Comparison of ENCODE assay signal across 18 cellular contexts in the genomic region with DNA sequence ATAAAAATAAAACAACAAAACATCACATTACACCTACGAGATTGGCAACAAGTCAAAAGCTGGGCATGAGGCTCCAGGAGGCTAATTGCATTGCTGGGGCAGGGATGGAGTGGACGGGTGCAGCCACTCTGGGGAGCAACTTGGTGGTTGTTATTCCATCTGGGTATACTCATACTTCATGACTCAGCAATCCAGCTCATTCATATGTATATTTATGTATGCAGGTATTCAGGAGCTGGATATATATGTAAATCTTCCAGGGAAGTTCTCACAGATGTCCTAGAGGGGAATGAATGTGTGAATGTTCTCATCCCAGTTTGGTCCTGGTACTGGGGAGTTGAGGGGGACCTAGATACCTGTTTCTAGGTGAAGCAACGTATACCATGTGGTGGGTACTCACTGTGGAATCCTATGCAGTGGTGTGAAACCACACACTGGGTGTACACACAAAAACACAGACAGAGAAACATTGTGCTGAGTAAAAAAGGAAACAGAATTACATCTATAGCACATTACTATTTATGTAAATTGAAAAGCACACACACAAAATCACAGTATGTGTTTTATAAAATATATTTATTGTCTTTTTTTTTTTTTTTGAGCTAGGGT.
A peak's percentile ranks its signal among the peaks of the same experiment; 100 is the strongest.
DNase-seq lines count a peak whose midpoint lies in the region; ATAC-seq, FAIRE-seq and TF ChIP-seq lines count a peak whose summit lies in the region.
"Had no signal": no experiment of that assay in that cellular context is flagged by ENCODE, and none has a peak within 500 bp of the region (broad histone marks: within the 10 kb centered on the region; RNA-seq: fewer than 3 reads in every experiment).

No MANE protein-coding gene starts in this region.

- peaks cover 22% of the 10 kb centered on the region for H3K4me1 Mint-ChIP-seq in activated T-cell treated with anti-CD3 and anti-CD28 coated beads, Interleukin-2, amount 50 U/mL, for 4 hours (ENCODE audit: low read depth)

- no peaks in the 10 kb centered on the region for H3K36me3 ChIP-seq in osteoblast (ENCODE audit: insufficient read depth, low read length)
- H3K36me3 ChIP-seq: tibial artery had no signal

- no peak for TF ChIP-seq CTCF in epithelial cell of esophagus (IDR thresholded peaks at IDR 0.05; ENCODE audit: insufficient read depth, low read depth, low read length, missing control alignments)
- no peak for TF ChIP-seq CTCF in osteoblast (IDR thresholded peaks at IDR 0.05; ENCODE audit: extremely low read depth, low read depth, low read length)

- H3K27me3 Mint-ChIP-seq in activated T-cell treated with anti-CD3 and anti-CD28 coated beads, Interleukin-2, amount 50 U/mL, for 4 hours (ENCODE audit: low read depth) = no peaks in the 10 kb centered on the region
- H3K27me3 Mint-ChIP-seq: activated naive CD8-positive, alpha-beta T cell had no signal

- no peaks in the 10 kb centered on the region for H4K20me1 ChIP-seq in osteoblast (ENCODE audit: insufficient read depth, low read length)

- H3K4me2 ChIP-seq in osteoblast (ENCODE audit: insufficient read depth, low read length) = no peak overlapping the region

- no peaks in the 10 kb centered on the region for H3K9me3 Mint-ChIP-seq in activated T-cell treated with anti-CD3 and anti-CD28 coated beads, Interleukin-2, amount 50 U/mL, for 4 hours

- ATAC-seq in activated T-cell treated with anti-CD3 and anti-CD28 coated beads, Interleukin-2, amount 50 U/mL, for 4 hours = no peak
- ATAC-seq: mucosa of descending colon had no signal

- no peaks in the 10 kb centered on the region for H3K9me3 ChIP-seq in osteoblast (ENCODE audit: low read depth, low read length)
- H3K9me3 ChIP-seq: mucosa of descending colon, tibial artery had no signal

- peak; percentile 22 for DNase-seq in NK-92 treated with Interleukin-12 subunit alpha and Interleukin-12 subunit beta, amount 100 ng/mL, for 24 hours (lab: John Stamatoyannopoulos, UW)
- DNase-seq in NK-92 (lab: John Stamatoyannopoulos, UW; ENCODE audit: unreplicated experiment) (no peak), NCI-H69 (lab: John Stamatoyannopoulos, UW) (peak; percentile 12), epithelial cell of esophagus (ENCODE audit: low read depth) (peak; percentile 76), osteoblast (ENCODE audit: insufficient read length, low spot score, missing footprints) (peak; percentile 46), ureter (ENCODE audit: low spot score) (no peak), frontal cortex (ENCODE audit: low spot score in 2 of 2) (no peak)
- DNase-seq in activated T-cell treated with anti-CD3 and anti-CD28 coated beads, Interleukin-2, amount 50 U/mL, for 4 hours = no peak
- DNase-seq: activated CD4-positive, alpha-beta T cell treated with anti-CD3 and anti-CD28 coated beads for 4 hours; Karpas-422; mucosa of descending colon; NCI-H1436; tibial artery had no signal

- H3K4me3 ChIP-seq in epithelial cell of esophagus (ENCODE audit: low read length) (no peak overlapping the region), osteoblast (ENCODE audit: insufficient read depth, low read length) (no peak overlapping the region)
- H3K4me3 ChIP-seq: mucosa of descending colon, skin epidermis, tibial artery had no signal

- no peaks in the 10 kb centered on the region for H3K79me2 ChIP-seq in osteoblast (ENCODE audit: insufficient read depth, low read length)

- H3K27ac ChIP-seq in osteoblast (ENCODE audit: low read depth, low read length) = no peak overlapping the region
- H3K27ac ChIP-seq: tibial artery had no signal

- H3K36me3 Mint-ChIP-seq in activated T-cell treated with anti-CD3 and anti-CD28 coated beads, Interleukin-2, amount 50 U/mL, for 4 hours (ENCODE audit: insufficient read depth) = no peaks in the 10 kb centered on the region
- H3K36me3 Mint-ChIP-seq: activated naive CD8-positive, alpha-beta T cell had no signal

- H3K4me1 ChIP-seq in osteoblast (ENCODE audit: insufficient read depth, low read length) = peaks cover 17% of the 10 kb centered on the region
- H3K4me1 ChIP-seq: tibial artery had no signal

- H2AFZ ChIP-seq in osteoblast (ENCODE audit: low read length) = no peak overlapping the region

- FAIRE-seq in frontal cortex (lab: Jason Lieb, UNC) = no peak
- FAIRE-seq: A204.1, G401.6, GM12892 had no signal

- no peaks in the 10 kb centered on the region for H3K27me3 ChIP-seq in osteoblast (ENCODE audit: insufficient read depth, low read length)
- H3K27me3 ChIP-seq: tibial artery had no signal

- no peak overlapping the region for H3K4me3 Mint-ChIP-seq in activated T-cell treated with anti-CD3 and anti-CD28 coated beads, Interleukin-2, amount 50 U/mL, for 4 hours
- H3K4me3 Mint-ChIP-seq: activated naive CD8-positive, alpha-beta T cell had no signal

Comparison
In these comparisons a context has a peak if more than half of its experiments do, and no peak if none do; other contexts are left out.
1. DNase-seq: peak in NK-92 treated with Interleukin-12 subunit alpha and Interleukin-12 subunit beta, amount 100 ng/mL, for 24 hours (single experiment), NCI-H69 (single experiment), epithelial cell of esophagus (single experiment) and osteoblast (single experiment); none in NK-92 (single experiment), ureter (single experiment), frontal cortex (0 of 2) and activated T-cell treated with anti-CD3 and anti-CD28 coated beads, Interleukin-2, amount 50 U/mL, for 4 hours (single experiment).